Comparison of ENCODE assay signal across 12 cellular contexts in the genomic region with DNA sequence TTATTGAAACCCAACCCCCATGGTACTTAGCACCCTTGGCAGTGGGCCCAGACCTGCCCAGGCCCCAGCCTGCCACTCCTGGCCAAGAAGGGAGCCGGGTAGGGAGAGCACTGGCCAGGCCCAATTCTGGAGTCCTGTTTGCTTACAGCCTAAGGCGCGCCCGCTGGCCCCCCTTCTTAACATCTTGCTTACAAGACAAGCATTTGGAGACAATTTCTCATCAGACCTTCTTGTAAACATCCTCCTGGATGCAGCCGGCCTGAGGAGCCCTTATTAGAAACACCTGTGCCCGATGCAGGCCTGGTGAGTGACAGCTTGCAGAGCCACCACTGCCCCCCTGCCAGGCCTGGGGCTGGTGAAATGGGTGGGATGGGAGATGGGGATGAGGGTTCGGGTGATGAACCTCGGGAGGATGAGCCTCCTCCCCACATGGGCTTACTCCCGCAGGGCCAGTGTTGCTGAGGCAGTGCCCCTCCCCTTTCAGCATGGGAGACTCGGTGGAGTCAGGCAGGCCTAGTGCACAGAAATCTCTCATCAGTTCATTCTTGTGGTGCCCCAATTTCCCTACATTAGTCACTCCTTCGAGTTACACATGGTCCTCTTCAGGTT.
A peak's percentile ranks its signal among the peaks of the same experiment; 100 is the strongest.
DNase-seq lines count a peak whose midpoint lies in the region; ATAC-seq, FAIRE-seq and TF ChIP-seq lines count a peak whose summit lies in the region.
"Had no signal": no experiment of that assay in that cellular context is flagged by ENCODE, and none has a peak within 500 bp of the region (broad histone marks: within the 10 kb centered on the region; RNA-seq: fewer than 3 reads in every experiment).

No MANE protein-coding gene starts in this region.

- no peak overlapping the region for H3K9ac ChIP-seq in neuronal stem cell (ENCODE audit: low read depth, low read length, poor library complexity)

- no peak overlapping the region for H3K4me3 ChIP-seq in neuronal stem cell (ENCODE audit: low read length in 2 of 2)
- H3K4me3 ChIP-seq: suprapubic skin had no signal

- H2BK120ac ChIP-seq in neuronal stem cell (ENCODE audit: low read depth, low read length) = no peak overlapping the region

- no peak overlapping the region for H3K27ac ChIP-seq in neuronal stem cell (replicated peaks; ENCODE audit: low read length)
- H3K27ac ChIP-seq: suprapubic skin had no signal

- H3K4me1 ChIP-seq in neuronal stem cell (ENCODE audit: control insufficient read depth in 2 of 2, insufficient read depth in 1 of 2, low read depth in 1 of 2, low read length in 2 of 2) = no peaks in the 10 kb centered on the region

- H3K23ac ChIP-seq in neuronal stem cell (ENCODE audit: low read depth, low read length, poor library complexity) = no peak overlapping the region

- H4K8ac ChIP-seq in neuronal stem cell (ENCODE audit: low read depth, low read length) = no peak overlapping the region

- peak overlapping the region; percentile 51 for H2BK12ac ChIP-seq in neuronal stem cell (ENCODE audit: low read length)

- no peak overlapping the region for H2AFZ ChIP-seq in neuronal stem cell (ENCODE audit: low read length)

- H2BK5ac ChIP-seq in neuronal stem cell (ENCODE audit: low read length) = no peak overlapping the region

- H3K9me3 ChIP-seq in neuronal stem cell (replicated peaks in 1 of 2; ENCODE audit: control insufficient read depth in 2 of 2, insufficient read depth in 1 of 2, low read depth in 1 of 2, low read length in 2 of 2) = no peaks in the 10 kb centered on the region
- H3K9me3 ChIP-seq: suprapubic skin had no signal

- H3K18ac ChIP-seq in neuronal stem cell (ENCODE audit: low read length) = no peak overlapping the region

- FAIRE-seq in RCC 7860 (lab: Jason Lieb, UNC) = no peak
- FAIRE-seq: G401.6, H54 had no signal

- no peaks in the 10 kb centered on the region for H3K36me3 ChIP-seq in neuronal stem cell (replicated peaks in 1 of 2; ENCODE audit: control insufficient read depth in 2 of 2, insufficient read depth in 2 of 2, low read length in 2 of 2)
- H3K36me3 ChIP-seq: suprapubic skin had no signal

- in situ Hi-C loops in KBM-7 (cut with MboI; ENCODE audit: low pct_unique_long_range_greater_than_20kb, low sequenced_read_pairs) = loop anchor here (25.0 kb wide), 1 partner anchor 657 kb away; no protein-coding TSS in a partner anchor

- H2AK5ac ChIP-seq in neuronal stem cell (ENCODE audit: low read depth, low read length) = no peak overlapping the region

- H3K14ac ChIP-seq in neuronal stem cell (ENCODE audit: low read length) = no peak overlapping the region

- ATAC-seq in SK-N-SH treated with all-trans-retinoic acid at 6 μM for 48 hours (peak; percentile 49), GM19035 (IDR thresholded peaks at IDR 0.05; ENCODE audit: unreplicated experiment) (no peak)
- ATAC-seq: Panc1 had no signal

- H4K91ac ChIP-seq in neuronal stem cell (ENCODE audit: low read depth, low read length, poor library complexity) = no peak overlapping the region

- peak; percentile 87 for DNase-seq in DMS79 treated with DMSO at 0.1 percent for 48 hours (lab: John Stamatoyannopoulos, UW)
- peak; percentile 70 for DNase-seq in NCI-H1092 (lab: John Stamatoyannopoulos, UW)
- no peak for DNase-seq in neuronal stem cell (ENCODE audit: low spot score)
- no peak for DNase-seq in RCC 7860 (ENCODE audit: low spot score)
- no peak for DNase-seq in KBM-7
- DNase-seq: central memory CD4-positive, alpha-beta T cell had no signal

- peaks cover 0 to 3% (median 0%) of the 10 kb centered on the region in 3 experiments for H3K27me3 ChIP-seq in neuronal stem cell (ENCODE audit: control insufficient read depth in 3 of 3, insufficient read depth in 3 of 3, low read depth in 1 of 3, low read length in 3 of 3)
- H3K27me3 ChIP-seq: suprapubic skin had no signal

- no peak overlapping the region for H2BK15ac ChIP-seq in neuronal stem cell (ENCODE audit: low read length)

- no peak overlapping the region for H3K4me2 ChIP-seq in neuronal stem cell (ENCODE audit: insufficient read depth, low read length, poor library complexity, severe bottlenecking)

- no CpG with 5 or more reads among the region's 11 CpGs for WGBS in neuronal stem cell (ENCODE audit: extremely low coverage in 2 of 2, insufficient read length in 2 of 2, insufficient replicate concordance in 1 of 2), 2 donors

- H3K79me1 ChIP-seq in neuronal stem cell (ENCODE audit: low read depth, low read length) = no peaks in the 10 kb centered on the region

- H3K4ac ChIP-seq in neuronal stem cell (ENCODE audit: low read length) = no peak overlapping the region

TF ChIP-seq in SK-N-SH treated with all-trans-retinoic acid at 6 μM for 48 hours, 23 proteins besides CTCF, POLR2A, EP300 and RAD21:
- TF ChIP-seq TOX (CRISPR knock-in tag; IDR thresholded peaks at IDR 0.05; ENCODE audit: borderline replicate concordance) (no peak), CSDC2 (CRISPR knock-in tag; IDR thresholded peaks at IDR 0.05) (no peak), ZNF8 (CRISPR knock-in tag; IDR thresholded peaks at IDR 0.05) (no peak), ZNF70 (CRISPR knock-in tag; IDR thresholded peaks at IDR 0.05) (no peak), GLIS3 (CRISPR knock-in tag; IDR thresholded peaks at IDR 0.05) (no peak), ARNTL (CRISPR knock-in tag; IDR thresholded peaks at IDR 0.05; ENCODE audit: borderline replicate concordance, low read depth) (no peak), SNAI2 (CRISPR knock-in tag; IDR thresholded peaks at IDR 0.05) (no peak), ZC3H10 (CRISPR knock-in tag; IDR thresholded peaks at IDR 0.05) (no peak), TCF4 (CRISPR knock-in tag; IDR thresholded peaks at IDR 0.05; ENCODE audit: borderline replicate concordance) (no peak), ZNF565 (CRISPR knock-in tag; conservative IDR thresholded peaks at IDR 0.05; ENCODE audit: low read depth) (no peak), PPARA (CRISPR knock-in tag; IDR thresholded peaks at IDR 0.05; ENCODE audit: borderline replicate concordance) (no peak), ZFP30 (CRISPR knock-in tag; IDR thresholded peaks at IDR 0.05) (no peak), ISL1 (CRISPR knock-in tag; IDR thresholded peaks at IDR 0.05) (no peak)
- TF ChIP-seq, protein P1, sequence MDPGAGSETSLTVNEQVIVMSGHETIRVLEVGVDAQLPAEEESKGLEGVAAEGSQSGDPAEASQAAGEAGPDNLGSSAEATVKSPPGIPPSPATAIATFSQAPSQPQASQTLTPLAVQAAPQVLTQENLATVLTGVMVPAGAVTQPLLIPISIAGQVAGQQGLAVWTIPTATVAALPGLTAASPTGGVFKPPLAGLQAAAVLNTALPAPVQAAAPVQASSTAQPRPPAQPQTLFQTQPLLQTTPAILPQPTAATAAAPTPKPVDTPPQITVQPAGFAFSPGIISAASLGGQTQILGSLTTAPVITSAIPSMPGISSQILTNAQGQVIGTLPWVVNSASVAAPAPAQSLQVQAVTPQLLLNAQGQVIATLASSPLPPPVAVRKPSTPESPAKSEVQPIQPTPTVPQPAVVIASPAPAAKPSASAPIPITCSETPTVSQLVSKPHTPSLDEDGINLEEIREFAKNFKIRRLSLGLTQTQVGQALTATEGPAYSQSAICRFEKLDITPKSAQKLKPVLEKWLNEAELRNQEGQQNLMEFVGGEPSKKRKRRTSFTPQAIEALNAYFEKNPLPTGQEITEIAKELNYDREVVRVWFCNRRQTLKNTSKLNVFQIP (CRISPR knock-in tag; IDR thresholded peaks at IDR 0.05; ENCODE audit: borderline replicate concordance, low read depth) = no peak
- TF ChIP-seq, protein P2, sequence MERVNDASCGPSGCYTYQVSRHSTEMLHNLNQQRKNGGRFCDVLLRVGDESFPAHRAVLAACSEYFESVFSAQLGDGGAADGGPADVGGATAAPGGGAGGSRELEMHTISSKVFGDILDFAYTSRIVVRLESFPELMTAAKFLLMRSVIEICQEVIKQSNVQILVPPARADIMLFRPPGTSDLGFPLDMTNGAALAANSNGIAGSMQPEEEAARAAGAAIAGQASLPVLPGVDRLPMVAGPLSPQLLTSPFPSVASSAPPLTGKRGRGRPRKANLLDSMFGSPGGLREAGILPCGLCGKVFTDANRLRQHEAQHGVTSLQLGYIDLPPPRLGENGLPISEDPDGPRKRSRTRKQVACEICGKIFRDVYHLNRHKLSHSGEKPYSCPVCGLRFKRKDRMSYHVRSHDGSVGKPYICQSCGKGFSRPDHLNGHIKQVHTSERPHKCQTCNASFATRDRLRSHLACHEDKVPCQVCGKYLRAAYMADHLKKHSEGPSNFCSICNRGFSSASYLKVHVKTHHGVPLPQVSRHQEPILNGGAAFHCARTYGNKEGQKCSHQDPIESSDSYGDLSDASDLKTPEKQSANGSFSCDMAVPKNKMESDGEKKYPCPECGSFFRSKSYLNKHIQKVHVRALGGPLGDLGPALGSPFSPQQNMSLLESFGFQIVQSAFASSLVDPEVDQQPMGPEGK (CRISPR knock-in tag; IDR thresholded peaks at IDR 0.05; ENCODE audit: borderline replicate concordance) = no peak
TF ChIP-seq in SK-N-SH treated with all-trans-retinoic acid at 6 μM for 48 hours: peak in this region for 0.

Comparison
In these comparisons a context has a peak if more than half of its experiments do, and no peak if none do; other contexts are left out.
1. DNase-seq: peak in DMS79 treated with DMSO at 0.1 percent for 48 hours (single experiment) and NCI-H1092 (single experiment); none in neuronal stem cell (single experiment), RCC 7860 (single experiment) and KBM-7 (single experiment).